1 cellular context compared by ENCODE assay signal in the genomic region with DNA sequence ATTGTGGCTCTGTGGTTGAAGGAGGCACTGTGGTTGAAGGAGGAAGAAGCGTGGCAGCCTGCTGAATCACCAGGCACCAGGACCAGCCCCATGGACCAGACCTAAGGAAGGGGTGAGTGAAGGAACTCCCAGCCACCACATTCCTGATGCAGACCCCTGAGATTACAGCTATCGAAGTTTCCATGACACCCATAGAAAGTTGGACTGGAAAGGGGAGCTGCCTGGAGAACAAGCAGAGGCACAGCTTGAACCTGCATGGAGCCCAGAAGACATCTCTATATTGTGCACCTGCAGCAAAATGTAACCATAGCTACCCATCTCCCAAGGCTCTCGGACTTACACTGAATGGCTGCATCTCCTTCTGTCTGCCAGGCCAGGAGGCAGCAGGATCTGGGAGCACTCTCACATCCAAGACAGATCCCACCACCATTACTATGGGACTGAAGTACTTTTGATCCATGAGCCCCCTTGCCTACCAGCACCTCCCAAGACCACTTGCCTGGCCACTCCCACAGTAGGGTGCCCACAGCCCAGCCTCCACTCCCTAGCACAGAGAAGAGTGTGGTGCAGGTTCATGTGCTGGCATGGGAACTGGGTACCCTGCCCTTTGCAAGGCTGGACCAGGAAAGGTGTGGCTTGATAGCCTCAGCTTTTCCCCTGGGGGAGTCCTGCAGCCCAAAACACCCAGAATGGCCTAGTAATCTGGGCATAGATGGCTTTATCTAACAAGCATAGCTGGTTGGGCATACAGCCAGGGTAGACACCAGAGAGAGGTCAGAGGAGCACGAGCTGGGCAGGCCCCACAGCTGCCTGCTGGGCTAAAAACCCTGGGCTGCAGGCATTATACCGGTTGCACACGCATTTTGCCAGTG.
TF ChIP-seq lines count a peak whose summit lies in the region.

No MANE protein-coding gene starts in this region.

TF ChIP-seq in IMR-90, 13 proteins besides CTCF, POLR2A, EP300 and RAD21:
- no peak for TF ChIP-seq MAFK (IDR thresholded peaks at IDR 0.05; ENCODE audit: low read depth, low read length)
- TF ChIP-seq NFE2L2 (IDR thresholded peaks at IDR 0.05; ENCODE audit: low read depth, low read length): no peak
- TF ChIP-seq MXI1 (IDR thresholded peaks at IDR 0.05; ENCODE audit: borderline replicate concordance, low read depth, low read length): no peak
- TF ChIP-seq CHD1 (IDR thresholded peaks at IDR 0.05; ENCODE audit: low read depth, low read length): no peak
- TF ChIP-seq, protein P1, sequence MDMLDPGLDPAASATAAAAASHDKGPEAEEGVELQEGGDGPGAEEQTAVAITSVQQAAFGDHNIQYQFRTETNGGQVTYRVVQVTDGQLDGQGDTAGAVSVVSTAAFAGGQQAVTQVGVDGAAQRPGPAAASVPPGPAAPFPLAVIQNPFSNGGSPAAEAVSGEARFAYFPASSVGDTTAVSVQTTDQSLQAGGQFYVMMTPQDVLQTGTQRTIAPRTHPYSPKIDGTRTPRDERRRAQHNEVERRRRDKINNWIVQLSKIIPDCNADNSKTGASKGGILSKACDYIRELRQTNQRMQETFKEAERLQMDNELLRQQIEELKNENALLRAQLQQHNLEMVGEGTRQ (IDR thresholded peaks at IDR 0.05; ENCODE audit: low read depth, low read length): no peak
- no peak for TF ChIP-seq RFX5 (IDR thresholded peaks at IDR 0.05; ENCODE audit: low read depth, low read length)
- no peak for TF ChIP-seq SMC3 (IDR thresholded peaks at IDR 0.05; ENCODE audit: low read depth, low read length)
- no peak for TF ChIP-seq MAZ (IDR thresholded peaks at IDR 0.05; ENCODE audit: borderline replicate concordance, low read depth, low read length)
- no peak for TF ChIP-seq CEBPB (IDR thresholded peaks at IDR 0.05; ENCODE audit: low read depth, low read length)
- TF ChIP-seq, protein P2, sequence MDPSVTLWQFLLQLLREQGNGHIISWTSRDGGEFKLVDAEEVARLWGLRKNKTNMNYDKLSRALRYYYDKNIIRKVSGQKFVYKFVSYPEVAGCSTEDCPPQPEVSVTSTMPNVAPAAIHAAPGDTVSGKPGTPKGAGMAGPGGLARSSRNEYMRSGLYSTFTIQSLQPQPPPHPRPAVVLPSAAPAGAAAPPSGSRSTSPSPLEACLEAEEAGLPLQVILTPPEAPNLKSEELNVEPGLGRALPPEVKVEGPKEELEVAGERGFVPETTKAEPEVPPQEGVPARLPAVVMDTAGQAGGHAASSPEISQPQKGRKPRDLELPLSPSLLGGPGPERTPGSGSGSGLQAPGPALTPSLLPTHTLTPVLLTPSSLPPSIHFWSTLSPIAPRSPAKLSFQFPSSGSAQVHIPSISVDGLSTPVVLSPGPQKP (IDR thresholded peaks at IDR 0.05; ENCODE audit: borderline replicate concordance, low read depth, low read length): no peak
